In genomic region chr16:30409125-30410060, GRCh38 we compare ENCODE assay signal across 1 cellular context.
A peak's percentile ranks its signal among the peaks of the same experiment; 100 is the strongest.
TF ChIP-seq lines count a peak whose summit lies in the region.

No MANE protein-coding gene starts in this region.

TF ChIP-seq in HEK293, 187 proteins besides CTCF, POLR2A, EP300 and RAD21 (continued from another document and continues in another):
- TF ChIP-seq, protein P1, sequence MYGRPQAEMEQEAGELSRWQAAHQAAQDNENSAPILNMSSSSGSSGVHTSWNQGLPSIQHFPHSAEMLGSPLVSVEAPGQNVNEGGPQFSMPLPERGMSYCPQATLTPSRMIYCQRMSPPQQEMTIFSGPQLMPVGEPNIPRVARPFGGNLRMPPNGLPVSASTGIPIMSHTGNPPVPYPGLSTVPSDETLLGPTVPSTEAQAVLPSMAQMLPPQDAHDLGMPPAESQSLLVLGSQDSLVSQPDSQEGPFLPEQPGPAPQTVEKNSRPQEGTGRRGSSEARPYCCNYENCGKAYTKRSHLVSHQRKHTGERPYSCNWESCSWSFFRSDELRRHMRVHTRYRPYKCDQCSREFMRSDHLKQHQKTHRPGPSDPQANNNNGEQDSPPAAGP (tag by site-specific recombination; IDR thresholded peaks at IDR 0.05): peak; percentile 56; the same call in 1 of the 2 replicates
- TF ChIP-seq BCL11A (tag by site-specific recombination; IDR thresholded peaks at IDR 0.05; ENCODE audit: low read depth): 0 out of 2 replicates have a peak, but pooled peaks have one; percentile 15
- TF ChIP-seq MEIS1 (CRISPR knock-in tag; IDR thresholded peaks at IDR 0.05; ENCODE audit: borderline replicate concordance): no peak
- no peak for TF ChIP-seq ZNF114 (tag by site-specific recombination; IDR thresholded peaks at IDR 0.05)
- TF ChIP-seq, protein P2, sequence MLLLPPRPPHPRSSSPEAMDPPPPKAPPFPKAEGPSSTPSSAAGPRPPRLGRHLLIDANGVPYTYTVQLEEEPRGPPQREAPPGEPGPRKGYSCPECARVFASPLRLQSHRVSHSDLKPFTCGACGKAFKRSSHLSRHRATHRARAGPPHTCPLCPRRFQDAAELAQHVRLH (tag by site-specific recombination; IDR thresholded peaks at IDR 0.05): no peak
- TF ChIP-seq, protein P3, sequence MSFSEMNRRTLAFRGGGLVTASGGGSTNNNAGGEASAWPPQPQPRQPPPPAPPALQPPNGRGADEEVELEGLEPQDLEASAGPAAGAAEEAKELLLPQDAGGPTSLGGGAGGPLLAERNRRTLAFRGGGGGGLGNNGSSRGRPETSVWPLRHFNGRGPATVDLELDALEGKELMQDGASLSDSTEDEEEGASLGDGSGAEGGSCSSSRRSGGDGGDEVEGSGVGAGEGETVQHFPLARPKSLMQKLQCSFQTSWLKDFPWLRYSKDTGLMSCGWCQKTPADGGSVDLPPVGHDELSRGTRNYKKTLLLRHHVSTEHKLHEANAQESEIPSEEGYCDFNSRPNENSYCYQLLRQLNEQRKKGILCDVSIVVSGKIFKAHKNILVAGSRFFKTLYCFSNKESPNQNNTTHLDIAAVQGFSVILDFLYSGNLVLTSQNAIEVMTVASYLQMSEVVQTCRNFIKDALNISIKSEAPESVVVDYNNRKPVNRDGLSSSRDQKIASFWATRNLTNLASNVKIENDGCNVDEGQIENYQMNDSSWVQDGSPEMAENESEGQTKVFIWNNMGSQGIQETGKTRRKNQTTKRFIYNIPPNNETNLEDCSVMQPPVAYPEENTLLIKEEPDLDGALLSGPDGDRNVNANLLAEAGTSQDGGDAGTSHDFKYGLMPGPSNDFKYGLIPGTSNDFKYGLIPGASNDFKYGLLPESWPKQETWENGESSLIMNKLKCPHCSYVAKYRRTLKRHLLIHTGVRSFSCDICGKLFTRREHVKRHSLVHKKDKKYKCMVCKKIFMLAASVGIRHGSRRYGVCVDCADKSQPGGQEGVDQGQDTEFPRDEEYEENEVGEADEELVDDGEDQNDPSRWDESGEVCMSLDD (tag by site-specific recombination; IDR thresholded peaks at IDR 0.05): no peak
- TF ChIP-seq ZNF707 (tag by site-specific recombination; IDR thresholded peaks at IDR 0.05): no peak
- TF ChIP-seq, protein P4, sequence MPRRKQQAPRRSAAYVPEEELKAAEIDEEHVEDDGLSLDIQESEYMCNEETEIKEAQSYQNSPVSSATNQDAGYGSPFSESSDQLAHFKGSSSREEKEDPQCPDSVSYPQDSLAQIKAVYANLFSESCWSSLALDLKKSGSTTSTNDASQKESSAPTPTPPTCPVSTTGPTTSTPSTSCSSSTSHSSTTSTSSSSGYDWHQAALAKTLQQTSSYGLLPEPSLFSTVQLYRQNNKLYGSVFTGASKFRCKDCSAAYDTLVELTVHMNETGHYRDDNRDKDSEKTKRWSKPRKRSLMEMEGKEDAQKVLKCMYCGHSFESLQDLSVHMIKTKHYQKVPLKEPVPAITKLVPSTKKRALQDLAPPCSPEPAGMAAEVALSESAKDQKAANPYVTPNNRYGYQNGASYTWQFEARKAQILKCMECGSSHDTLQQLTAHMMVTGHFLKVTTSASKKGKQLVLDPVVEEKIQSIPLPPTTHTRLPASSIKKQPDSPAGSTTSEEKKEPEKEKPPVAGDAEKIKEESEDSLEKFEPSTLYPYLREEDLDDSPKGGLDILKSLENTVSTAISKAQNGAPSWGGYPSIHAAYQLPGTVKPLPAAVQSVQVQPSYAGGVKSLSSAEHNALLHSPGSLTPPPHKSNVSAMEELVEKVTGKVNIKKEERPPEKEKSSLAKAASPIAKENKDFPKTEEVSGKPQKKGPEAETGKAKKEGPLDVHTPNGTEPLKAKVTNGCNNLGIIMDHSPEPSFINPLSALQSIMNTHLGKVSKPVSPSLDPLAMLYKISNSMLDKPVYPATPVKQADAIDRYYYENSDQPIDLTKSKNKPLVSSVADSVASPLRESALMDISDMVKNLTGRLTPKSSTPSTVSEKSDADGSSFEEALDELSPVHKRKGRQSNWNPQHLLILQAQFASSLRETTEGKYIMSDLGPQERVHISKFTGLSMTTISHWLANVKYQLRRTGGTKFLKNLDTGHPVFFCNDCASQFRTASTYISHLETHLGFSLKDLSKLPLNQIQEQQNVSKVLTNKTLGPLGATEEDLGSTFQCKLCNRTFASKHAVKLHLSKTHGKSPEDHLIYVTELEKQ (tag by site-specific recombination; IDR thresholded peaks at IDR 0.05; ENCODE audit: borderline replicate concordance): no peak
- 0 out of 2 replicates have a peak, but pooled peaks have one; percentile 18 for TF ChIP-seq ZBTB21 (tag by site-specific recombination; IDR thresholded peaks at IDR 0.05)
- TF ChIP-seq SP2 (tag by site-specific recombination; IDR thresholded peaks at IDR 0.05): peak; percentile 38
- TF ChIP-seq REPIN1 (tag by site-specific recombination; IDR thresholded peaks at IDR 0.05; ENCODE audit: low read depth): 0 out of 2 replicates have a peak, but pooled peaks have one; percentile 29
- TF ChIP-seq GLIS2 (tag by site-specific recombination; IDR thresholded peaks at IDR 0.05): peak; percentile 71
- no peak for TF ChIP-seq ZNF280C (tag by site-specific recombination; IDR thresholded peaks at IDR 0.05)
- no peak for TF ChIP-seq ZNF157 (tag by site-specific recombination; IDR thresholded peaks at IDR 0.05)
- peak; percentile 20; the same call in 1 of the 2 replicates for TF ChIP-seq ZNF623 (tag by site-specific recombination; IDR thresholded peaks at IDR 0.05)
- peak; percentile 66 for TF ChIP-seq ZEB2 (tag by site-specific recombination; IDR thresholded peaks at IDR 0.05)
- TF ChIP-seq ZNF335 (tag by site-specific recombination; conservative IDR thresholded peaks at IDR 0.05): peak; percentile 47; the same call in 1 of the 2 replicates
- TF ChIP-seq ZNF629 (tag by site-specific recombination; IDR thresholded peaks at IDR 0.05): no peak; the same call in 1 of the 2 replicates
- peak; percentile 95 for TF ChIP-seq ZXDB (tag by site-specific recombination; IDR thresholded peaks at IDR 0.05)
- TF ChIP-seq INSM2 (tag by site-specific recombination; IDR thresholded peaks at IDR 0.05): no peak
- no peak for TF ChIP-seq RBAK (tag by site-specific recombination; IDR thresholded peaks at IDR 0.05)
- TF ChIP-seq KLF10 (tag by site-specific recombination; IDR thresholded peaks at IDR 0.05): peak; percentile 72
- TF ChIP-seq ZNF76 (tag by site-specific recombination; IDR thresholded peaks at IDR 0.05; ENCODE audit: borderline replicate concordance, low read depth): no peak
- no peak for TF ChIP-seq ZNF843 (tag by site-specific recombination; IDR thresholded peaks at IDR 0.05)
- peak; percentile 84; the same call in 1 of the 2 replicates for TF ChIP-seq ZNF184 (tag by site-specific recombination; IDR thresholded peaks at IDR 0.05)
- TF ChIP-seq ZNF24 (tag by site-specific recombination; IDR thresholded peaks at IDR 0.05): 0 out of 2 replicates have a peak, but pooled peaks have one; percentile 28
- TF ChIP-seq MZF1 (tag by site-specific recombination; IDR thresholded peaks at IDR 0.05; ENCODE audit: borderline replicate concordance): no peak
- no peak for TF ChIP-seq ZNF768 (tag by site-specific recombination; IDR thresholded peaks at IDR 0.05)
- TF ChIP-seq PRDM10 (tag by site-specific recombination; IDR thresholded peaks at IDR 0.05): peak; percentile 32; the same call in 1 of the 2 replicates
- peak; percentile 74 for TF ChIP-seq ZBTB8A (tag by site-specific recombination; IDR thresholded peaks at IDR 0.05)
- no peak for TF ChIP-seq PRDM2 (tag by site-specific recombination; IDR thresholded peaks at IDR 0.05; ENCODE audit: borderline replicate concordance)
- TF ChIP-seq ZNF660 (tag by site-specific recombination; IDR thresholded peaks at IDR 0.05): peak; percentile 95
- TF ChIP-seq, protein P5, sequence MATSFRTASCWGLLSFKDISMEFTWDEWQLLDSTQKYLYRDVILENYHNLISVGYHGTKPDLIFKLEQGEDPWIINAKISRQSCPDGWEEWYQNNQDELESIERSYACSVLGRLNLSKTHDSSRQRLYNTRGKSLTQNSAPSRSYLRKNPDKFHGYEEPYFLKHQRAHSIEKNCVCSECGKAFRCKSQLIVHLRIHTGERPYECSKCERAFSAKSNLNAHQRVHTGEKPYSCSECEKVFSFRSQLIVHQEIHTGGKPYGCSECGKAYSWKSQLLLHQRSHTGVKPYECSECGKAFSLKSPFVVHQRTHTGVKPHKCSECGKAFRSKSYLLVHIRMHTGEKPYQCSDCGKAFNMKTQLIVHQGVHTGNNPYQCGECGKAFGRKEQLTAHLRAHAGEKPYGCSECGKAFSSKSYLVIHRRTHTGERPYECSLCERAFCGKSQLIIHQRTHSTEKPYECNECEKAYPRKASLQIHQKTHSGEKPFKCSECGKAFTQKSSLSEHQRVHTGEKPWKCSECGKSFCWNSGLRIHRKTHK (tag by site-specific recombination; IDR thresholded peaks at IDR 0.05): no peak
